ENCODE assay signal across 8 cellular contexts in the genomic region with DNA sequence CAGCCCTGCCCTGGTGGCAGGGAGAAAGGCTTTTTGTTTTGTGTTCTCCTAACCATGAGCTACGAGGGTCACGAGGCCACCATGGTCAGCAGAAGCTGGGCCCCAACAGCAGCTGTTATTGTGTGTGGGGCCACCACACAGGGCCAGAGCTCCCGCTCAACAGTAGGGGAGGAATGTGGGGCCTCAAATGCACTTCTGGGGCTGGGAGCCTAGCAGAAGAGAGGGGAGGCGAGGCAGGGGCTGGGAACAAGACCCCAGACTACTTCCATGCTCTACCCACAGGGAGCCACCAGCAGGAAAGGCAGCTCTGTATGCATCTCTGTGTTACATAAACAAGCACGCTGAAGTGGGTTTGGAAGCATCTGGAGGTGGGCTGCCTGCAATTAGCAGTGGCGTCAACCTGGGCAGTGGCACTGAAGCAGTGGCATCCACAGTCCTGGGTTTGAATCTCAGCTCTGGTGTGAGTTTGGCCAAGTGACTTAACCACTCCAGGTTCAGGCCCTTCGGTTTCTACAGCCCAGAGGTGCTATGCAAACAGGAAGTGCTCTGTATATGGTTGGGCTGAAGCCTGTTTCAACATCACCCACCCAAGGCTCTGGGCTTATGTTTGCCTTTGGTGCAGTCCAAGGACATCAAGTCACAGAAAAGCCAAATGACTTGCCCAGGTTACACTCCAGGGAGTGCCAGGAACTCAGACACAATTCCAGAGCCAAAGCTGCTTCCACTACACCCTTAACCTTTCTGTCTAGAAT. TPM values are rescaled to one million over a fixed set of nuclear protein-coding genes. Genes with fewer than 3 reads are reported as not detected.
DNase-seq lines count a peak whose midpoint lies in the region; ATAC-seq and TF ChIP-seq lines count a peak whose summit lies in the region.

No MANE protein-coding gene starts in this region.

- H2AK5ac ChIP-seq in H9 (ENCODE audit: insufficient read length, low read length) = no peak overlapping the region

- no peaks in the 10 kb centered on the region for H3K79me2 ChIP-seq in H9 (ENCODE audit: insufficient read depth, low read length)

- no peak overlapping the region for H3K4ac ChIP-seq in H9 (ENCODE audit: low read depth, low read length)

- no peak overlapping the region for H3K27ac ChIP-seq in H9 (ENCODE audit: insufficient read length, low read depth, low read length)
- H3K27ac ChIP-seq in right cardiac atrium (ENCODE audit: low read length) = no peak overlapping the region
- H3K27ac ChIP-seq in sigmoid colon = peak overlapping the region; percentile 11 to 42 (median 14)

- H4K5ac ChIP-seq in H9 (ENCODE audit: insufficient read length, low read depth, low read length) = no peak overlapping the region

- H3K27ac Mint-ChIP-seq in H9 = peak overlapping the region in 2 of 3 experiments; percentile 30 to 48; a peak in 1 of 7 replicates
- H3K27ac Mint-ChIP-seq in T-helper 1 cell treated with Interleukin-12 subunit alpha and Interleukin-12 subunit beta and Interleukin-4 antibody, amounts not matched to agents 30 μg/mL and 1 μg/mL, for 36 hours = peak overlapping the region; percentile 57

- H3K4me3 ChIP-seq in right cardiac atrium (ENCODE audit: low read length) (no peak overlapping the region), sigmoid colon (no peak overlapping the region)

- H3K23me2 ChIP-seq in H9 (ENCODE audit: insufficient read length, low read depth, low read length, poor library complexity, severe bottlenecking) = no peaks in the 10 kb centered on the region

- TF ChIP-seq POLR2A in sigmoid colon (IDR thresholded peaks at IDR 0.05) = no peak

- H3K18ac ChIP-seq in H9 (ENCODE audit: insufficient read length, low read depth, low read length) = no peak overlapping the region

- ATAC-seq in right cardiac atrium (peak; percentile 75 to 79), GM21619 (IDR thresholded peaks at IDR 0.05; ENCODE audit: unreplicated experiment) (no peak), HG02642 (IDR thresholded peaks at IDR 0.05; ENCODE audit: poor library complexity, unreplicated experiment) (no peak)

- H3K79me1 ChIP-seq in H9 (ENCODE audit: insufficient read depth, low read depth, low read length, poor library complexity, severe bottlenecking) = peaks cover 2% of the 10 kb centered on the region

- H2BK5ac ChIP-seq in H9 (ENCODE audit: insufficient read length, low read length) = no peak overlapping the region

- peaks cover 4% of the 10 kb centered on the region for H3K4me1 ChIP-seq in H9 (ENCODE audit: insufficient read depth, low read length)
- peaks cover 5% of the 10 kb centered on the region for H3K4me1 ChIP-seq in right cardiac atrium (ENCODE audit: control insufficient read depth, insufficient read depth, low read length)
- H3K4me1 ChIP-seq in sigmoid colon = peaks cover 0 to 7% (median 0%) of the 10 kb centered on the region in 4 donors

- no peak overlapping the region for H3T11ph ChIP-seq in H9 (ENCODE audit: low read length)

- peaks cover 0 to 1% (median 0%) of the 10 kb centered on the region in 3 experiments; a peak in 1 of 7 replicates for H3K36me3 Mint-ChIP-seq in H9 (ENCODE audit: insufficient read depth in 1 of 3, low read depth in 3 of 3)
- H3K36me3 Mint-ChIP-seq in T-helper 1 cell treated with Interleukin-12 subunit alpha and Interleukin-12 subunit beta and Interleukin-4 antibody, amounts not matched to agents 30 μg/mL and 1 μg/mL, for 36 hours (ENCODE audit: low read depth) = no peaks in the 10 kb centered on the region

- peak overlapping the region; percentile 17; the same call in 1 of the 2 replicates for H3K14ac ChIP-seq in H9 (ENCODE audit: insufficient read depth, low read length)

- H3K23ac ChIP-seq in H9 (ENCODE audit: insufficient read length, low read depth, low read length) = no peak overlapping the region

- H2BK20ac ChIP-seq in H9 (ENCODE audit: low read depth, low read length, poor library complexity, severe bottlenecking) = no peak overlapping the region

- H4K91ac ChIP-seq in H9 (ENCODE audit: insufficient read length, low read depth, low read length) = no peak overlapping the region

- H2AFZ ChIP-seq in H9 (ENCODE audit: low read length) = no peak overlapping the region

- H3K27me3 ChIP-seq in H9 (ENCODE audit: insufficient read depth, low read length) (no peaks in the 10 kb centered on the region), right cardiac atrium (ENCODE audit: control insufficient read depth, insufficient read depth) (no peaks in the 10 kb centered on the region), sigmoid colon (no peaks in the 10 kb centered on the region)

- no peaks in the 10 kb centered on the region for H3K9me3 Mint-ChIP-seq in H9
- no peaks in the 10 kb centered on the region for H3K9me3 Mint-ChIP-seq in T-helper 1 cell treated with Interleukin-12 subunit alpha and Interleukin-12 subunit beta and Interleukin-4 antibody, amounts not matched to agents 30 μg/mL and 1 μg/mL, for 36 hours

- H3K56ac ChIP-seq in H9 (ENCODE audit: insufficient read length, low read depth, low read length) = no peak overlapping the region

- no peak overlapping the region for H2BK12ac ChIP-seq in H9 (ENCODE audit: insufficient read length, low read depth, low read length)

- peaks cover 0 to 8% (median 0%) of the 10 kb centered on the region in 4 donors for H3K36me3 ChIP-seq in sigmoid colon

- H3K4me1 Mint-ChIP-seq in H9 = peaks cover 7 to 11% of the 10 kb centered on the region in 2 experiments
- peaks cover 14% of the 10 kb centered on the region for H3K4me1 Mint-ChIP-seq in T-helper 1 cell treated with Interleukin-12 subunit alpha and Interleukin-12 subunit beta and Interleukin-4 antibody, amounts not matched to agents 30 μg/mL and 1 μg/mL, for 36 hours (ENCODE audit: low read depth)

- no CpG with 5 or more reads among the region's 7 CpGs for WGBS in H9 (ENCODE audit: extremely low coverage, insufficient read length, low lambda C conversion rate)
- 75% methylated on average over 7 of the region's 7 CpGs for whole genome bisulfite sequencing in right cardiac atrium
- WGBS in sigmoid colon, 2 donors = 56 to 74% methylated on average over 7 of the region's 7 CpGs

- H3K27me3 Mint-ChIP-seq in H9 (ENCODE audit: low read depth) = no peaks in the 10 kb centered on the region
- no peaks in the 10 kb centered on the region for H3K27me3 Mint-ChIP-seq in T-helper 1 cell treated with Interleukin-12 subunit alpha and Interleukin-12 subunit beta and Interleukin-4 antibody, amounts not matched to agents 30 μg/mL and 1 μg/mL, for 36 hours (ENCODE audit: low read depth)

- H3K4me2 ChIP-seq in H9 (ENCODE audit: insufficient read depth, insufficient read length, low read length) = no peak overlapping the region

- H4K20me1 ChIP-seq in H9 (ENCODE audit: control insufficient read depth, insufficient read depth, insufficient read length) = no peaks in the 10 kb centered on the region

- H3K9me3 ChIP-seq in H9 (ENCODE audit: control insufficient read depth, low read depth, low read length) (no peaks in the 10 kb centered on the region), right cardiac atrium (ENCODE audit: control insufficient read depth, low read length) (no peaks in the 10 kb centered on the region), sigmoid colon (no peaks in the 10 kb centered on the region)

- H4K8ac ChIP-seq in H9 (replicated peaks; ENCODE audit: insufficient read length, low read depth, low read length) = no peak overlapping the region

- TF ChIP-seq CTCF in H9 (conservative IDR thresholded peaks at IDR 0.05) (no peak), sigmoid colon (IDR thresholded peaks at IDR 0.05) (no peak)

- no peak for TF ChIP-seq EP300 in sigmoid colon (IDR thresholded peaks at IDR 0.05)

- DNase-seq in H9 = no peak
- DNase-seq in right cardiac atrium = no peak
- DNase-seq in sigmoid colon = no peak
- DNase-seq in iPS-NIHi11 (ENCODE audit: low spot score) = no peak
- no peak for DNase-seq in LoVo (ENCODE audit: low spot score)

- no peak overlapping the region for H3K4me3 Mint-ChIP-seq in H9
- H3K4me3 Mint-ChIP-seq in T-helper 1 cell treated with Interleukin-12 subunit alpha and Interleukin-12 subunit beta and Interleukin-4 antibody, amounts not matched to agents 30 μg/mL and 1 μg/mL, for 36 hours = no peak overlapping the region

- no peak overlapping the region for H2BK15ac ChIP-seq in H9 (ENCODE audit: low read depth, low read length)

- H2BK120ac ChIP-seq in H9 (ENCODE audit: low read depth, low read length, poor library complexity, severe bottlenecking) = no peak overlapping the region

- no peak overlapping the region for H3K9ac ChIP-seq in H9 (ENCODE audit: extremely low read depth, insufficient read length, low read length)

- intact Hi-C loops in right cardiac atrium (cut with DNase I) = no loop called here
- intact Hi-C loops in sigmoid colon (cut with DNase I) = no loop called here

RNA-seq across cellular contexts. Expression of gene GLTP, which starts 16.2 kb away (rescaled TPM):
- total RNA-seq in H9 (2021) = 15.5 and 15.7 TPM in 2 replicates
- total RNA-seq in right cardiac atrium = 10 to 100 TPM; 20.5 to 26.8 (median 22.3) TPM
- polyA plus RNA-seq in right cardiac atrium = 20.7 TPM
- 10 to 100 TPM; 33.5 to 45.3 (median 40.3) TPM for total RNA-seq in sigmoid colon
- polyA plus RNA-seq in sigmoid colon = 100 to 1,000 TPM in 1 of 3 donors, 10 to 100 TPM in 2; 48.7 to 105 (median 83.5) TPM

RNA-seq across cellular contexts. Expression of gene TRPV4, which starts 30.9 kb away (rescaled TPM):
- total RNA-seq in H9 (2021) (4.9 TPM in 2 replicates), right cardiac atrium (1 to 10 TPM; 1.1 to 1.4 (median 1.2) TPM), sigmoid colon (under 1 TPM in 3 of 4 donors, not detected in 1; 0.14 to 0.55 (median 0.36) TPM)
- polyA plus RNA-seq in right cardiac atrium (0.57 TPM), sigmoid colon (under 1 TPM; 0.23 to 0.60 (median 0.42) TPM)

RNA-seq across cellular contexts. Expression of gene TCHP, which starts 35.9 kb away (rescaled TPM):
- total RNA-seq in H9 (2021) (12.6 and 13.3 TPM in 2 replicates), right cardiac atrium (10 to 100 TPM in 3 of 4 donors, 1 to 10 TPM in 1; 7.1 to 13.5 (median 10.3) TPM), sigmoid colon (10 to 100 TPM; 12.8 to 42.9 (median 16.3) TPM)
- polyA plus RNA-seq in right cardiac atrium (10.1 TPM), sigmoid colon (10 to 100 TPM; 12.5 to 18.1 (median 13.8) TPM)

Comparison
In these comparisons a context has a peak if more than half of its experiments do, and no peak if none do; other contexts are left out.
1. H3K27ac ChIP-seq: peak in sigmoid colon (4 of 4); none in H9 (single experiment) and right cardiac atrium (single experiment).
2. ATAC-seq: peak in right cardiac atrium (2 of 2); none in GM21619 (single experiment) and HG02642 (single experiment).